ENCODE assay signal across 14 cellular contexts in the genomic region with DNA sequence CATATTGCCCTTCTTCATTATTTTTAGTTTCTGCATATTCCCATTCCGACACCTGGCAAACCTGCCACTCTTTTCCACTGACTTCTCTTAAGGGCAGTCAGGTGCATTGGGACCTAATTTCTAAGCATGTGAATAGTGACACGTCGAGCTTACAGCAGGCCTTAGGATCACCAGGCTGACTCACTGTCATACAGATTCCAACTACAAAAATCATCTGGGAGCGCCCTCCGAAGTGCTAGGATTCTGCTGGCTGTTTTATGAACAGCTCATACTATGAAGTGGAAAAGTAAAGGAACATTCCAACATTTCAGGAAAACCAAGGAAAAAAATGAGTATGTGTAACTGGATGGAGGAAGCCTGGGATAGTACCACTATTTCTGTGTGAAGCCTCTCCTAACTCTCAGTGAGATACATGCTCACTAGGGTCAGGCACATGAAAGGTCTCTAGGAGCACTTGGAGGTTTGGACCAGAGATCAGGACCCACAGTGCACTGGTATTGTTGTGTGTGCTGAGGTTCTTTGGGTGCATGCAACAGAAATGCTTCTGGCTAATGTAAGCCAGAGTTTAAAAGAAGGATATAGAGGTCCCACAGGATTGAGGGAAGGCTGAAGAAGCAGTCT.
DNase-seq lines count a peak whose midpoint lies in the region; ATAC-seq, FAIRE-seq and TF ChIP-seq lines count a peak whose summit lies in the region.
"Had no signal": no experiment of that assay in that cellular context is flagged by ENCODE, and none has a peak within 500 bp of the region (broad histone marks: within the 10 kb centered on the region; RNA-seq: fewer than 3 reads in every experiment).

No MANE protein-coding gene starts in this region.

- TF ChIP-seq POLR2A in GM12891 (IDR thresholded peaks at IDR 0.05; ENCODE audit: low read depth, low read length): no peak

- ATAC-seq in esophagus mucosa (peak; percentile 77), GM21737 (IDR thresholded peaks at IDR 0.05; ENCODE audit: unreplicated experiment) (no peak), GM18511 (IDR thresholded peaks at IDR 0.05; ENCODE audit: unreplicated experiment) (no peak), HG02840 (IDR thresholded peaks at IDR 0.05; ENCODE audit: low FRiP score, unreplicated experiment) (no peak)
- ATAC-seq: Right ventricle myocardium inferior had no signal

- peaks cover 21% of the 10 kb centered on the region for H3K9me3 Mint-ChIP-seq in progenitor cell of endocrine pancreas (ENCODE audit: low read depth)

- TF ChIP-seq CTCF in RWPE1 (conservative IDR thresholded peaks at IDR 0.05; ENCODE audit: low read depth): no peak
- TF ChIP-seq CTCF in progenitor cell of endocrine pancreas (IDR thresholded peaks at IDR 0.05; ENCODE audit: unreplicated experiment): no peak

- H3K4me1 Mint-ChIP-seq in progenitor cell of endocrine pancreas (ENCODE audit: low read depth): peaks cover 12% of the 10 kb centered on the region

- in situ Hi-C loops in Caki2 (cut with HindIII; ENCODE audit: low pct_unique_long_range_greater_than_20kb, low sequenced_read_pairs): no loop called here

- H3K27me3 Mint-ChIP-seq in progenitor cell of endocrine pancreas: no peaks in the 10 kb centered on the region
- H3K27me3 Mint-ChIP-seq: IgD-negative memory B cell had no signal

- H3K4me3 Mint-ChIP-seq in progenitor cell of endocrine pancreas (ENCODE audit: low read depth): no peak overlapping the region
- H3K4me3 Mint-ChIP-seq: IgD-negative memory B cell had no signal

- peaks cover 7% of the 10 kb centered on the region for H3K36me3 Mint-ChIP-seq in progenitor cell of endocrine pancreas (ENCODE audit: insufficient read depth)

- no peak for FAIRE-seq in GM12891 (lab: Jason Lieb, UNC)
- FAIRE-seq: colon had no signal

- H3K27ac ChIP-seq in RWPE1: peak overlapping the region; percentile 35; the same call in 1 of the 2 replicates
- H3K27ac ChIP-seq: spleen had no signal

- H3K27ac Mint-ChIP-seq in progenitor cell of endocrine pancreas: peak overlapping the region; percentile 30
- H3K27ac Mint-ChIP-seq: IgD-negative memory B cell had no signal

- CTCF ChIA-PET in RWPE1 (lab: Yijun Ruan, JAX): interaction anchor here (0.6 kb wide), 2 partner anchors 28 to 1732 kb away, joined by 3 read pairs; no protein-coding TSS in a partner anchor

- DNase-seq in Caki2 (ENCODE audit: low read depth) (peak; percentile 69), RWPE1 (ENCODE audit: low spot score) (peak; percentile 67), progenitor cell of endocrine pancreas (ENCODE audit: low spot score, unreplicated experiment) (no peak), GM12891 (ENCODE audit: insufficient read length, low spot score) (no peak)
- DNase-seq: activated CD4-positive, CD25-positive, alpha-beta regulatory T cell treated with anti-CD3 and anti-CD28 coated beads, Interleukin-2, amount 50 U/mL, for 72 hours; Calu3; spleen had no signal

- POLR2A ChIA-PET in RWPE1 (lab: Yijun Ruan, JAX; ENCODE audit: low non-redundant PET): no interaction called here

TF ChIP-seq in GM12891, 5 proteins besides CTCF, POLR2A, EP300 and RAD21:
- TF ChIP-seq POU2F2 (IDR thresholded peaks at IDR 0.05; ENCODE audit: low read depth, low read length): no peak
- no peak for TF ChIP-seq PAX5 (IDR thresholded peaks at IDR 0.05; ENCODE audit: insufficient read depth, low read length, severe bottlenecking)
- TF ChIP-seq TAF1 (IDR thresholded peaks at IDR 0.05; ENCODE audit: low read depth, low read length): no peak

Comparison
In these comparisons a context has a peak if more than half of its experiments do, and no peak if none do; other contexts are left out.
1. DNase-seq: peak in Caki2 (single experiment) and RWPE1 (single experiment); none in progenitor cell of endocrine pancreas (single experiment) and GM12891 (single experiment).